Comparison of ENCODE assay signal across 1 cellular context in genomic region chr2:152661076-152661475, GRCh38.
A peak's percentile ranks its signal among the peaks of the same experiment; 100 is the strongest.
TF ChIP-seq lines count a peak whose summit lies in the region.

No MANE protein-coding gene starts in this region.

TF ChIP-seq in HepG2, 621 proteins besides CTCF, POLR2A, EP300 and RAD21 (continues in another document):
- TF ChIP-seq ZNF343 (CRISPR knock-in tag; IDR thresholded peaks at IDR 0.05) (no peak), LBX2 (CRISPR knock-in tag; IDR thresholded peaks at IDR 0.05; ENCODE audit: borderline replicate concordance) (no peak), ZNF770 (CRISPR knock-in tag; IDR thresholded peaks at IDR 0.05) (peak; percentile 32; the same call in 1 of the 2 replicates), ZNF121 (CRISPR knock-in tag; IDR thresholded peaks at IDR 0.05) (peak; percentile 89), JUND (CRISPR knock-in tag; IDR thresholded peaks at IDR 0.05) (no peak), HNRNPK (IDR thresholded peaks at IDR 0.05; ENCODE audit: low read depth, low read length, poor library complexity, severe bottlenecking) (no peak), ZSCAN9 (CRISPR knock-in tag; IDR thresholded peaks at IDR 0.05; ENCODE audit: borderline replicate concordance) (no peak), SAFB2 (CRISPR knock-in tag; IDR thresholded peaks at IDR 0.05; ENCODE audit: borderline replicate concordance, low read depth) (no peak), SAP130 (CRISPR knock-in tag; IDR thresholded peaks at IDR 0.05; ENCODE audit: low read depth) (no peak), ZNF773 (CRISPR knock-in tag; IDR thresholded peaks at IDR 0.05; ENCODE audit: borderline replicate concordance) (no peak), NFE2L1 (CRISPR knock-in tag; IDR thresholded peaks at IDR 0.05; ENCODE audit: borderline replicate concordance) (no peak), STAT6 (CRISPR knock-in tag; IDR thresholded peaks at IDR 0.05; ENCODE audit: borderline replicate concordance) (no peak), SALL1 (CRISPR knock-in tag; IDR thresholded peaks at IDR 0.05) (peak; percentile 36; the same call in 1 of the 2 replicates), ZNF792 (CRISPR knock-in tag; IDR thresholded peaks at IDR 0.05) (no peak), SUZ12 (IDR thresholded peaks at IDR 0.05; ENCODE audit: low read depth, low read length) (no peak), DRAP1 (CRISPR knock-in tag; IDR thresholded peaks at IDR 0.05) (no peak), KAT2B (IDR thresholded peaks at IDR 0.05; ENCODE audit: borderline replicate concordance, low read depth, low read length) (no peak), BORCS8-MEF2B (CRISPR knock-in tag; IDR thresholded peaks at IDR 0.05) (no peak), ZNF549 (CRISPR knock-in tag; IDR thresholded peaks at IDR 0.05) (no peak), ZMYM4 (CRISPR knock-in tag; IDR thresholded peaks at IDR 0.05) (peak; percentile 55; the same call in 1 of the 2 replicates), ZSCAN31 (CRISPR knock-in tag; IDR thresholded peaks at IDR 0.05; ENCODE audit: low read depth) (0 out of 2 replicates have a peak, but pooled peaks have one; percentile 36), SKIL (CRISPR knock-in tag; IDR thresholded peaks at IDR 0.05; ENCODE audit: borderline replicate concordance) (no peak), ZNF776 (CRISPR knock-in tag; IDR thresholded peaks at IDR 0.05) (no peak), GRHL1 (CRISPR knock-in tag; conservative IDR thresholded peaks at IDR 0.05) (no peak), MXI1 (IDR thresholded peaks at IDR 0.05; ENCODE audit: borderline replicate concordance, low read depth, low read length) (no peak), E2F2 (CRISPR knock-in tag; IDR thresholded peaks at IDR 0.05; ENCODE audit: borderline replicate concordance) (no peak), TAF15 (IDR thresholded peaks at IDR 0.05; ENCODE audit: low read depth, low read length, poor library complexity, severe bottlenecking) (no peak), BRF2 (CRISPR knock-in tag; IDR thresholded peaks at IDR 0.05) (no peak), MED13 (CRISPR knock-in tag; IDR thresholded peaks at IDR 0.05) (no peak), TFDP2 (CRISPR knock-in tag; IDR thresholded peaks at IDR 0.05) (no peak), RBAK (CRISPR knock-in tag; IDR thresholded peaks at IDR 0.05) (no peak), THAP7 (CRISPR knock-in tag; IDR thresholded peaks at IDR 0.05) (no peak), HNF4A (CRISPR knock-in tag; IDR thresholded peaks at IDR 0.05) (peak; percentile 54), TFDP1 (CRISPR knock-in tag; IDR thresholded peaks at IDR 0.05; ENCODE audit: borderline replicate concordance) (no peak), CCAR2 (optimal IDR thresholded peaks at IDR 0.05; ENCODE audit: low read depth, low read length) (no peak), USF2 (IDR thresholded peaks at IDR 0.05; ENCODE audit: low read depth, low read length) (no peak), USF2 (CRISPR knock-in tag; IDR thresholded peaks at IDR 0.05; ENCODE audit: borderline replicate concordance) (no peak), SETDB1 (CRISPR knock-in tag; IDR thresholded peaks at IDR 0.05; ENCODE audit: borderline replicate concordance) (no peak), NFKB2 (CRISPR knock-in tag; IDR thresholded peaks at IDR 0.05; ENCODE audit: borderline replicate concordance) (no peak), ZNF644 (CRISPR knock-in tag; IDR thresholded peaks at IDR 0.05; ENCODE audit: low read depth) (no peak), HBP1 (CRISPR knock-in tag; IDR thresholded peaks at IDR 0.05; ENCODE audit: low read depth) (no peak), ZNF382 (CRISPR knock-in tag; IDR thresholded peaks at IDR 0.05; ENCODE audit: borderline replicate concordance) (no peak)
